ENCODE assay signal across 1 cellular context in genomic region chr9:88820055-88820454, GRCh38.
TF ChIP-seq lines count a peak whose summit lies in the region.

No MANE protein-coding gene starts in this region.

TF ChIP-seq in K562, 482 proteins besides CTCF, POLR2A, EP300 and RAD21 (continued from another document and continues in another):
- TF ChIP-seq PBX2 (CRISPR knock-in tag; IDR thresholded peaks at IDR 0.05; ENCODE audit: low read depth) (no peak), PBX2 (tag; conservative IDR thresholded peaks at IDR 0.05; ENCODE audit: low read depth) (no peak), CHAMP1 (IDR thresholded peaks at IDR 0.05) (no peak), LCOR (CRISPR knock-in tag; IDR thresholded peaks at IDR 0.05) (no peak), HNRNPK (IDR thresholded peaks at IDR 0.05; ENCODE audit: low read depth, low read length, poor library complexity, severe bottlenecking) (no peak), HNRNPH1 (optimal IDR thresholded peaks at IDR 0.05; ENCODE audit: low read depth, low read length) (no peak), NCOA4 (IDR thresholded peaks at IDR 0.05; ENCODE audit: partially characterized antibody) (no peak), CXXC5 (CRISPR knock-in tag; IDR thresholded peaks at IDR 0.05) (no peak), E2F3 (CRISPR knock-in tag; IDR thresholded peaks at IDR 0.05) (no peak), ZNF280A (IDR thresholded peaks at IDR 0.05; ENCODE audit: low read depth, partially characterized antibody) (no peak), PRMT5 (CRISPR knock-in tag; IDR thresholded peaks at IDR 0.05) (no peak), ZNF609 (CRISPR knock-in tag; IDR thresholded peaks at IDR 0.05; ENCODE audit: borderline replicate concordance) (no peak), FOXO4 (CRISPR knock-in tag; IDR thresholded peaks at IDR 0.05) (no peak), SNIP1 (IDR thresholded peaks at IDR 0.05; ENCODE audit: low read depth) (no peak), NFXL1 (CRISPR knock-in tag; IDR thresholded peaks at IDR 0.05) (no peak), ZNF766 (CRISPR knock-in tag; conservative IDR thresholded peaks at IDR 0.05) (peak; percentile 49; the same call in 1 of the 2 replicates), USF1 (CRISPR knock-in tag; IDR thresholded peaks at IDR 0.05) (no peak), PHF8 (IDR thresholded peaks at IDR 0.05; ENCODE audit: borderline replicate concordance, low read length) (no peak), EZH2 (IDR thresholded peaks at IDR 0.05; ENCODE audit: borderline replicate concordance, low read depth, low read length) (no peak), NR2C1 (IDR thresholded peaks at IDR 0.05) (no peak), NR2C1 (tag; IDR thresholded peaks at IDR 0.05) (no peak), ZBTB1 (CRISPR knock-in tag; IDR thresholded peaks at IDR 0.05; ENCODE audit: borderline replicate concordance, low read depth) (no peak), U2AF1 (optimal IDR thresholded peaks at IDR 0.05; ENCODE audit: low read depth, low read length) (no peak), MYNN (IDR thresholded peaks at IDR 0.05) (no peak), MYNN (CRISPR knock-in tag; IDR thresholded peaks at IDR 0.05) (no peak), CTBP1 (IDR thresholded peaks at IDR 0.05; ENCODE audit: borderline replicate concordance) (peak; percentile 17; the same call in 1 of the 2 replicates), MTA2 (IDR thresholded peaks at IDR 0.05; ENCODE audit: low read depth) (peak; percentile 46), ZNF12 (CRISPR knock-in tag; IDR thresholded peaks at IDR 0.05) (no peak), CTCFL (IDR thresholded peaks at IDR 0.05; ENCODE audit: borderline replicate concordance, insufficient read depth, low read depth, low read length, poor library complexity, severe bottlenecking) (no peak), ATF3 (IDR thresholded peaks at IDR 0.05) (no peak), ATF3 (CRISPR knock-in tag; conservative IDR thresholded peaks at IDR 0.05) (no peak), NCOA6 (IDR thresholded peaks at IDR 0.05) (no peak), SNRNP70 (optimal IDR thresholded peaks at IDR 0.05; ENCODE audit: low read depth, low read length) (no peak), ZNF174 (CRISPR knock-in tag; IDR thresholded peaks at IDR 0.05) (no peak), PHF20 (IDR thresholded peaks at IDR 0.05; ENCODE audit: partially characterized antibody) (no peak), BRF1 (IDR thresholded peaks at IDR 0.05; ENCODE audit: borderline replicate concordance, extremely low read depth, insufficient read length) (no peak), NEUROD1 (IDR thresholded peaks at IDR 0.05; ENCODE audit: borderline replicate concordance, low read depth, low read length, partially characterized antibody) (no peak), HOMEZ (CRISPR knock-in tag; IDR thresholded peaks at IDR 0.05) (no peak), ZBTB8A (IDR thresholded peaks at IDR 0.05; ENCODE audit: partially characterized antibody) (no peak), MYC (IDR thresholded peaks at IDR 0.05; ENCODE audit: low read depth, low read length) (no peak), MYC (CRISPR knock-in tag; IDR thresholded peaks at IDR 0.05; ENCODE audit: borderline replicate concordance, low read depth) (no peak), ZBTB7A (IDR thresholded peaks at IDR 0.05; ENCODE audit: borderline replicate concordance, control insufficient read depth, low read depth, low read length) (no peak), ZBTB5 (IDR thresholded peaks at IDR 0.05) (no peak), NR2C2 (CRISPR knock-in tag; IDR thresholded peaks at IDR 0.05) (no peak), NR2C2 (tag; IDR thresholded peaks at IDR 0.05) (no peak), MIER1 (IDR thresholded peaks at IDR 0.05; ENCODE audit: low read depth) (no peak)
